1 cellular context compared by ENCODE assay signal in the genomic region with DNA sequence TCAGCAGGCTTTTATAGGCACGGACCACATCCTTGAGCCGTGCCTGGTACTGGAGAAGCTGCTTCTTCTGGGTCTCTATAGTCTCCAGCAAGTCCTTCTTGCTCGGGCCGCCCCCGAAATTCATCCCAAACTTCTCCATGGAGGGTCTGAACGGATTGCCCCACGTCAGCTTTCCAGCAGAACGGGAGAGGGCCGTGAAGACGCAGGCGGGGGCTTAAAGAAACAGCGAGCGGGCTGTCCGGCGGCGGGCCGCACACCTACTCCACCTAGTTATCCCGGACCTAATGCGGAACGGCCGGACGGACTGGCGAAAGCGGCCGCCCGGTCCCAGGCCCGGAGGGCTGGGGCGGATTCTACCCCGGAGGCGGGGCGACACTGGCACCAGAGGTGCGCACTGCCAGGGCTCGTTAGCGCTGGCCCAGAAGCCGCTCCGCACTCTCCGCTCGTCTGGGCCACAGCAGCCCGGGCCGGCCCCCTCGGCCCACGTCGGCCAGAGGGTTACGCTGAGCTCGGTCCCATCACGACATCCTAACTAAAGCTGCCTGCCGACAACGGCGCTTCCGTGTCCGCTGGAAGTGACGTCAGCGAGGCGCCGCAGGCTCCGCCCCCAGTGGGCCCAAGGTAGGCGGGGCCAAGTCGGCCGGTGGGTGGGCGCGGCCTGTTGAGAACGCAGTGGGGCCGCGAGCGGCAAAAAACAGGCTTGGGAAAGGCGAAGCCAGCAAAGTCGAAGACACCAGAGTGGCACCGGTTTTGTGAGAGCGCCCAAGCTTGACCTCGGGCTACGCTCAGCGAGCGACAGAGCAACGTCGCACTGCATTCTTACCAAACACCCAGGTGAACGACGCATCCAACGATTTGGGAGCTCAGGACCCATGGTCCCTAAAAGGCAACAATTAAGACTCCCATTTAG.
TF ChIP-seq lines count a peak whose summit lies in the region.

A gene with protein sequence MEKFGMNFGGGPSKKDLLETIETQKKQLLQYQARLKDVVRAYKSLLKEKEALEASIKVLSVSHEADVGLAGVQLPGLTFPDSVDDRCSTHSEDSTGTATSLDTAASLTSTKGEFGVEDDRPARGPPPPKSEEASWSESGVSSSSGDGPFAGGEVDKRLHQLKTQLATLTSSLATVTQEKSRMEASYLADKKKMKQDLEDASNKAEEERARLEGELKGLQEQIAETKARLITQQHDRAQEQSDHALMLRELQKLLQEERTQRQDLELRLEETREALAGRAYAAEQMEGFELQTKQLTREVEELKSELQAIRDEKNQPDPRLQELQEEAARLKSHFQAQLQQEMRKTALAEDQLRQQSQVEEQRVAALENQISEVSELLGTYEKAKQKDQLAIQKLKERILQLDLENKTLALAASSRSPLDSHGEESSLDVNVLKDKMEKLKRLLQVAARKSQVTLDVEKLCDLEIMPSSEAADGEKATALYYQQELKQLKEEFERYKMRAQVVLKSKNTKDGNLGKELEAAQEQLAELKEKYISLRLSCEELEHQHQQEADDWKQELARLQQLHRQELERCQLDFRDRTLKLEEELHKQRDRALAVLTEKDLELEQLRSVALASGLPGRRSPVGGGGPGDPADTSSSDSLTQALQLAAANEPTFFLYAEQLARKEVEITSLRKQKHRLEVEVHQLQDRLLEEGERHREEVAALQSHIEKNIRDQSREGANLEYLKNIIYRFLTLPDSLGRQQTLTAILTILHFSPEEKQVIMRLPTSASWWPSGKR (minus strand): TSS at position 553 of the 910 bp plus-strand sequence. CDS start 414 bp downstream, at position 139.

TF ChIP-seq in K562, 482 proteins besides CTCF, POLR2A, EP300 and RAD21 (continued from another document and continues in another):
- TF ChIP-seq ZNF23 (CRISPR knock-in tag; IDR thresholded peaks at IDR 0.05) (peak; percentile 66; the same call in 1 of the 2 replicates), MEF2A (IDR thresholded peaks at IDR 0.05; ENCODE audit: control insufficient read depth, low read depth, low read length) (no peak), MEIS2 (IDR thresholded peaks at IDR 0.05; ENCODE audit: partially characterized antibody) (peak; percentile 10), ZNF146 (CRISPR knock-in tag; IDR thresholded peaks at IDR 0.05; ENCODE audit: unreplicated experiment) (no peak), ZNF561 (CRISPR knock-in tag; conservative IDR thresholded peaks at IDR 0.05) (no peak), EP400 (IDR thresholded peaks at IDR 0.05) (peak; percentile 70; the same call in 1 of the 2 replicates), POLR2G (IDR thresholded peaks at IDR 0.05; ENCODE audit: low read depth, low read length) (peak; percentile 97), KDM4B (IDR thresholded peaks at IDR 0.05; ENCODE audit: borderline replicate concordance in 2 of 2, low read depth in 1 of 2) (peak in 1 of 2 experiments; percentile 85; a peak in 1 of 4 replicates), SETDB1 (IDR thresholded peaks at IDR 0.05; ENCODE audit: low read length) (no peak), HNRNPUL1 (IDR thresholded peaks at IDR 0.05; ENCODE audit: low read length) (no peak), ZNF263 (CRISPR knock-in tag; IDR thresholded peaks at IDR 0.05; ENCODE audit: borderline replicate concordance) (no peak), ILF3 (IDR thresholded peaks at IDR 0.05; ENCODE audit: borderline replicate concordance) (no peak), ZZZ3 (IDR thresholded peaks at IDR 0.05) (no peak), DNMT1 (IDR thresholded peaks at IDR 0.05) (no peak), PHB2 (IDR thresholded peaks at IDR 0.05; ENCODE audit: low read depth) (no peak), JUNB (CRISPR knock-in tag; conservative IDR thresholded peaks at IDR 0.05) (no peak; the same call in 1 of the 2 replicates), ZNF354B (CRISPR knock-in tag; IDR thresholded peaks at IDR 0.05) (0 out of 2 replicates have a peak, but pooled peaks have one; percentile 22), MECOM (CRISPR knock-in tag; IDR thresholded peaks at IDR 0.05) (peak; percentile 76), ESRRB (CRISPR knock-in tag; IDR thresholded peaks at IDR 0.05; ENCODE audit: borderline replicate concordance) (no peak), KLF16 (IDR thresholded peaks at IDR 0.05) (no peak), TEAD4 (IDR thresholded peaks at IDR 0.05; ENCODE audit: low read length) (peak; percentile 21; the same call in 1 of the 2 replicates), TEAD4 (CRISPR knock-in tag; IDR thresholded peaks at IDR 0.05; ENCODE audit: borderline replicate concordance) (no peak), PYGO2 (tag; IDR thresholded peaks at IDR 0.05) (no peak), ZNF224 (CRISPR knock-in tag; IDR thresholded peaks at IDR 0.05) (0 out of 2 replicates have a peak, but pooled peaks have one; percentile 52), PTBP1 (IDR thresholded peaks at IDR 0.05; ENCODE audit: low read depth, low read length) (no peak), SRSF1 (IDR thresholded peaks at IDR 0.05; ENCODE audit: low read depth, low read length) (0 out of 2 replicates have a peak, but pooled peaks have one; percentile 28), ZFX (CRISPR knock-in tag; IDR thresholded peaks at IDR 0.05) (peak; percentile 92), RNF2 (IDR thresholded peaks at IDR 0.05) (peak; percentile 58), CHCHD3 (CRISPR knock-in tag; IDR thresholded peaks at IDR 0.05) (no peak), LCOR (CRISPR knock-in tag; IDR thresholded peaks at IDR 0.05) (no peak; the same call in 1 of the 2 replicates), NCOA1 (IDR thresholded peaks at IDR 0.05; ENCODE audit: low read depth) (peak; percentile 57), HDGF (IDR thresholded peaks at IDR 0.05) (0 out of 2 replicates have a peak, but pooled peaks have one; percentile 27), ZNF217 (CRISPR knock-in tag; IDR thresholded peaks at IDR 0.05) (no peak), PRMT5 (CRISPR knock-in tag; IDR thresholded peaks at IDR 0.05) (peak; percentile 39; the same call in 1 of the 2 replicates), STAT5B (CRISPR knock-in tag; IDR thresholded peaks at IDR 0.05) (no peak), HIVEP1 (CRISPR knock-in tag; IDR thresholded peaks at IDR 0.05) (0 out of 2 replicates have a peak, but pooled peaks have one; percentile 52), MCM5 (IDR thresholded peaks at IDR 0.05; ENCODE audit: low read depth) (no peak), SMARCA5 (IDR thresholded peaks at IDR 0.05) (no peak)
- TF ChIP-seq, protein P1, sequence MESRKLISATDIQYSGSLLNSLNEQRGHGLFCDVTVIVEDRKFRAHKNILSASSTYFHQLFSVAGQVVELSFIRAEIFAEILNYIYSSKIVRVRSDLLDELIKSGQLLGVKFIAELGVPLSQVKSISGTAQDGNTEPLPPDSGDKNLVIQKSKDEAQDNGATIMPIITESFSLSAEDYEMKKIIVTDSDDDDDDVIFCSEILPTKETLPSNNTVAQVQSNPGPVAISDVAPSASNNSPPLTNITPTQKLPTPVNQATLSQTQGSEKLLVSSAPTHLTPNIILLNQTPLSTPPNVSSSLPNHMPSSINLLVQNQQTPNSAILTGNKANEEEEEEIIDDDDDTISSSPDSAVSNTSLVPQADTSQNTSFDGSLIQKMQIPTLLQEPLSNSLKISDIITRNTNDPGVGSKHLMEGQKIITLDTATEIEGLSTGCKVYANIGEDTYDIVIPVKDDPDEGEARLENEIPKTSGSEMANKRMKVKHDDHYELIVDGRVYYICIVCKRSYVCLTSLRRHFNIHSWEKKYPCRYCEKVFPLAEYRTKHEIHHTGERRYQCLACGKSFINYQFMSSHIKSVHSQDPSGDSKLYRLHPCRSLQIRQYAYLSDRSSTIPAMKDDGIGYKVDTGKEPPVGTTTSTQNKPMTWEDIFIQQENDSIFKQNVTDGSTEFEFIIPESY (CRISPR knock-in tag; IDR thresholded peaks at IDR 0.05), result peak; percentile 75
- TF ChIP-seq, protein P2, sequence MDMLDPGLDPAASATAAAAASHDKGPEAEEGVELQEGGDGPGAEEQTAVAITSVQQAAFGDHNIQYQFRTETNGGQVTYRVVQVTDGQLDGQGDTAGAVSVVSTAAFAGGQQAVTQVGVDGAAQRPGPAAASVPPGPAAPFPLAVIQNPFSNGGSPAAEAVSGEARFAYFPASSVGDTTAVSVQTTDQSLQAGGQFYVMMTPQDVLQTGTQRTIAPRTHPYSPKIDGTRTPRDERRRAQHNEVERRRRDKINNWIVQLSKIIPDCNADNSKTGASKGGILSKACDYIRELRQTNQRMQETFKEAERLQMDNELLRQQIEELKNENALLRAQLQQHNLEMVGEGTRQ (CRISPR knock-in tag; IDR thresholded peaks at IDR 0.05), result no peak
- TF ChIP-seq, protein P3, sequence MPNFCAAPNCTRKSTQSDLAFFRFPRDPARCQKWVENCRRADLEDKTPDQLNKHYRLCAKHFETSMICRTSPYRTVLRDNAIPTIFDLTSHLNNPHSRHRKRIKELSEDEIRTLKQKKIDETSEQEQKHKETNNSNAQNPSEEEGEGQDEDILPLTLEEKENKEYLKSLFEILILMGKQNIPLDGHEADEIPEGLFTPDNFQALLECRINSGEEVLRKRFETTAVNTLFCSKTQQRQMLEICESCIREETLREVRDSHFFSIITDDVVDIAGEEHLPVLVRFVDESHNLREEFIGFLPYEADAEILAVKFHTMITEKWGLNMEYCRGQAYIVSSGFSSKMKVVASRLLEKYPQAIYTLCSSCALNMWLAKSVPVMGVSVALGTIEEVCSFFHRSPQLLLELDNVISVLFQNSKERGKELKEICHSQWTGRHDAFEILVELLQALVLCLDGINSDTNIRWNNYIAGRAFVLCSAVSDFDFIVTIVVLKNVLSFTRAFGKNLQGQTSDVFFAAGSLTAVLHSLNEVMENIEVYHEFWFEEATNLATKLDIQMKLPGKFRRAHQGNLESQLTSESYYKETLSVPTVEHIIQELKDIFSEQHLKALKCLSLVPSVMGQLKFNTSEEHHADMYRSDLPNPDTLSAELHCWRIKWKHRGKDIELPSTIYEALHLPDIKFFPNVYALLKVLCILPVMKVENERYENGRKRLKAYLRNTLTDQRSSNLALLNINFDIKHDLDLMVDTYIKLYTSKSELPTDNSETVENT (CRISPR knock-in tag; IDR thresholded peaks at IDR 0.05), result peak; percentile 56; the same call in 1 of the 2 replicates
- TF ChIP-seq, protein P4, sequence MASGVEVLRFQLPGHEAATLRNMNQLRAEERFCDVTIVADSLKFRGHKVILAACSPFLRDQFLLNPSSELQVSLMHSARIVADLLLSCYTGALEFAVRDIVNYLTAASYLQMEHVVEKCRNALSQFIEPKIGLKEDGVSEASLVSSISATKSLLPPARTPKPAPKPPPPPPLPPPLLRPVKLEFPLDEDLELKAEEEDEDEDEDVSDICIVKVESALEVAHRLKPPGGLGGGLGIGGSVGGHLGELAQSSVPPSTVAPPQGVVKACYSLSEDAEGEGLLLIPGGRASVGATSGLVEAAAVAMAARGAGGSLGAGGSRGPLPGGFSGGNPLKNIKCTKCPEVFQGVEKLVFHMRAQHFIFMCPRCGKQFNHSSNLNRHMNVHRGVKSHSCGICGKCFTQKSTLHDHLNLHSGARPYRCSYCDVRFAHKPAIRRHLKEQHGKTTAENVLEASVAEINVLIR (CRISPR knock-in tag; IDR thresholded peaks at IDR 0.05), result peak; percentile 94
- TF ChIP-seq, protein P5, sequence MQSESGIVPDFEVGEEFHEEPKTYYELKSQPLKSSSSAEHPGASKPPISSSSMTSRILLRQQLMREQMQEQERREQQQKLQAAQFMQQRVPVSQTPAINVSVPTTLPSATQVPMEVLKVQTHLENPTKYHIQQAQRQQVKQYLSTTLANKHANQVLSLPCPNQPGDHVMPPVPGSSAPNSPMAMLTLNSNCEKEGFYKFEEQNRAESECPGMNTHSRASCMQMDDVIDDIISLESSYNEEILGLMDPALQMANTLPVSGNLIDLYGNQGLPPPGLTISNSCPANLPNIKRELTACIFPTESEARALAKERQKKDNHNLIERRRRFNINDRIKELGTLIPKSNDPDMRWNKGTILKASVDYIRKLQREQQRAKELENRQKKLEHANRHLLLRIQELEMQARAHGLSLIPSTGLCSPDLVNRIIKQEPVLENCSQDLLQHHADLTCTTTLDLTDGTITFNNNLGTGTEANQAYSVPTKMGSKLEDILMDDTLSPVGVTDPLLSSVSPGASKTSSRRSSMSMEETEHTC (IDR thresholded peaks at IDR 0.05), result peak; percentile 41; the same call in 1 of the 2 replicates
- TF ChIP-seq, protein P6, sequence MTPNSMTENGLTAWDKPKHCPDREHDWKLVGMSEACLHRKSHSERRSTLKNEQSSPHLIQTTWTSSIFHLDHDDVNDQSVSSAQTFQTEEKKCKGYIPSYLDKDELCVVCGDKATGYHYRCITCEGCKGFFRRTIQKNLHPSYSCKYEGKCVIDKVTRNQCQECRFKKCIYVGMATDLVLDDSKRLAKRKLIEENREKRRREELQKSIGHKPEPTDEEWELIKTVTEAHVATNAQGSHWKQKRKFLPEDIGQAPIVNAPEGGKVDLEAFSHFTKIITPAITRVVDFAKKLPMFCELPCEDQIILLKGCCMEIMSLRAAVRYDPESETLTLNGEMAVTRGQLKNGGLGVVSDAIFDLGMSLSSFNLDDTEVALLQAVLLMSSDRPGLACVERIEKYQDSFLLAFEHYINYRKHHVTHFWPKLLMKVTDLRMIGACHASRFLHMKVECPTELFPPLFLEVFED (CRISPR knock-in tag; conservative IDR thresholded peaks at IDR 0.05), result peak; percentile 77; the same call in 1 of the 2 replicates
- TF ChIP-seq, protein P7, sequence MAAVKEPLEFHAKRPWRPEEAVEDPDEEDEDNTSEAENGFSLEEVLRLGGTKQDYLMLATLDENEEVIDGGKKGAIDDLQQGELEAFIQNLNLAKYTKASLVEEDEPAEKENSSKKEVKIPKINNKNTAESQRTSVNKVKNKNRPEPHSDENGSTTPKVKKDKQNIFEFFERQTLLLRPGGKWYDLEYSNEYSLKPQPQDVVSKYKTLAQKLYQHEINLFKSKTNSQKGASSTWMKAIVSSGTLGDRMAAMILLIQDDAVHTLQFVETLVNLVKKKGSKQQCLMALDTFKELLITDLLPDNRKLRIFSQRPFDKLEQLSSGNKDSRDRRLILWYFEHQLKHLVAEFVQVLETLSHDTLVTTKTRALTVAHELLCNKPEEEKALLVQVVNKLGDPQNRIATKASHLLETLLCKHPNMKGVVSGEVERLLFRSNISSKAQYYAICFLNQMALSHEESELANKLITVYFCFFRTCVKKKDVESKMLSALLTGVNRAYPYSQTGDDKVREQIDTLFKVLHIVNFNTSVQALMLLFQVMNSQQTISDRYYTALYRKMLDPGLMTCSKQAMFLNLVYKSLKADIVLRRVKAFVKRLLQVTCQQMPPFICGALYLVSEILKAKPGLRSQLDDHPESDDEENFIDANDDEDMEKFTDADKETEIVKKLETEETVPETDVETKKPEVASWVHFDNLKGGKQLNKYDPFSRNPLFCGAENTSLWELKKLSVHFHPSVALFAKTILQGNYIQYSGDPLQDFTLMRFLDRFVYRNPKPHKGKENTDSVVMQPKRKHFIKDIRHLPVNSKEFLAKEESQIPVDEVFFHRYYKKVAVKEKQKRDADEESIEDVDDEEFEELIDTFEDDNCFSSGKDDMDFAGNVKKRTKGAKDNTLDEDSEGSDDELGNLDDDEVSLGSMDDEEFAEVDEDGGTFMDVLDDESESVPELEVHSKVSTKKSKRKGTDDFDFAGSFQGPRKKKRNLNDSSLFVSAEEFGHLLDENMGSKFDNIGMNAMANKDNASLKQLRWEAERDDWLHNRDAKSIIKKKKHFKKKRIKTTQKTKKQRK (IDR thresholded peaks at IDR 0.05; ENCODE audit: borderline replicate concordance, low read depth, low read length), result no peak
- TF ChIP-seq, protein P8, sequence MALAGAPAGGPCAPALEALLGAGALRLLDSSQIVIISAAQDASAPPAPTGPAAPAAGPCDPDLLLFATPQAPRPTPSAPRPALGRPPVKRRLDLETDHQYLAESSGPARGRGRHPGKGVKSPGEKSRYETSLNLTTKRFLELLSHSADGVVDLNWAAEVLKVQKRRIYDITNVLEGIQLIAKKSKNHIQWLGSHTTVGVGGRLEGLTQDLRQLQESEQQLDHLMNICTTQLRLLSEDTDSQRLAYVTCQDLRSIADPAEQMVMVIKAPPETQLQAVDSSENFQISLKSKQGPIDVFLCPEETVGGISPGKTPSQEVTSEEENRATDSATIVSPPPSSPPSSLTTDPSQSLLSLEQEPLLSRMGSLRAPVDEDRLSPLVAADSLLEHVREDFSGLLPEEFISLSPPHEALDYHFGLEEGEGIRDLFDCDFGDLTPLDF (CRISPR knock-in tag; IDR thresholded peaks at IDR 0.05), result 0 out of 2 replicates have a peak, but pooled peaks have one; percentile 63
